21 cellular contexts compared by ENCODE assay signal in the genomic region with DNA sequence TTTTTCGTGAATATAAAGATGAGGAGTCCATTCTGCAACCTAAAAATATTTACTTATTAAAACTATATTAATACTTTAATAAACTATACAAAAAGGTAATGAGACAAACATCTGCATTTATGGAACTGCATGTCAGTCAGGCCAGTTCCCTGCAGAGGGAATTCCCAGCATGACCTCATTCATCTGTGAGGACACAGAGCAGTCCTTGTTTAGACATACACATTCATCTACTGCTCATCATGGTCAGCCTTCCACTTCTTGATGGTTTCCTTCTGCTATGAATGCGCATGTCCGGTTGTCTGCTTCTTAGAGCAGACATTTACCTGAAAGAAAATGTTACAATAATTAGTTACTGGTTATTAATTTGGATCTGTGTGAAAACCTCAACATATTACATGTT. TPM values are rescaled to one million over a fixed set of nuclear protein-coding genes. Genes with fewer than 3 reads are reported as not detected.
DNase-seq lines count a peak whose midpoint lies in the region; ATAC-seq and TF ChIP-seq lines count a peak whose summit lies in the region.
"Had no signal": no experiment of that assay in that cellular context is flagged by ENCODE, and none has a peak within 500 bp of the region (broad histone marks: within the 10 kb centered on the region; RNA-seq: fewer than 3 reads in every experiment).

No MANE protein-coding gene starts in this region.

- H3K4me1 ChIP-seq in upper lobe of right lung = peaks cover 22% of the 10 kb centered on the region

- H3K4me3 ChIP-seq in GM12865 (ENCODE audit: low read depth, low read length) = no peak overlapping the region
- no peak overlapping the region for H3K4me3 ChIP-seq in epithelial cell of esophagus (ENCODE audit: low read length)
- no peak overlapping the region for H3K4me3 ChIP-seq in upper lobe of right lung
- H3K4me3 ChIP-seq: SK-N-MC had no signal

- no peaks in the 10 kb centered on the region for H3K9me3 ChIP-seq in upper lobe of right lung

- intact Hi-C loops in upper lobe of right lung (cut with DNase I) = no loop called here

- peaks cover 29% of the 10 kb centered on the region for H3K36me3 ChIP-seq in upper lobe of right lung

- DNase-seq in GM12865 (ENCODE audit: low read depth) (peak; percentile 57), epithelial cell of esophagus (ENCODE audit: low read depth) (peak; percentile 40), putamen (ENCODE audit: low spot score) (peak; percentile 52), MV-4-11 (lab: John Stamatoyannopoulos, UW) (no peak), upper lobe of right lung (no peak)
- DNase-seq: activated CD4-positive, alpha-beta T cell treated with anti-CD3 and anti-CD28 coated beads, Interleukin-2, amount 10 ng/mL, durations not matched to agents 24 days and 14 days; activated CD8-positive, alpha-beta memory T cell treated with anti-CD3 and anti-CD28 coated beads, Interleukin-2, amount 10 ng/mL, durations not matched to agents 7 days and 5 days; activated naive CD4-positive, alpha-beta T cell treated with anti-CD3 and anti-CD28 coated beads, Interleukin-2, amount 50 U/mL, for 16 hours; glutamatergic neuron; NCI-H1048; NCI-H1930; NCI-H2227 treated with DMSO at 0.1 percent for 48 hours; NCI-H774; stimulated activated CD4-positive, alpha-beta T cell treated with anti-CD3 and anti-CD28 coated beads, Interleukin-1b, Interleukin-23, amount 100 ng/mL, for 48 hours had no signal

- H3K27me3 ChIP-seq in upper lobe of right lung = no peaks in the 10 kb centered on the region

- no peak for TF ChIP-seq CTCF in GM12865 (IDR thresholded peaks at IDR 0.05; ENCODE audit: insufficient read depth, low read depth, low read length, missing control alignments)
- no peak for TF ChIP-seq CTCF in epithelial cell of esophagus (IDR thresholded peaks at IDR 0.05; ENCODE audit: insufficient read depth, low read depth, low read length, missing control alignments)
- no peak for TF ChIP-seq CTCF in upper lobe of right lung (IDR thresholded peaks at IDR 0.05)

- H3K27ac ChIP-seq in upper lobe of right lung = no peak overlapping the region
- H3K27ac ChIP-seq: C4-2B, RWPE1, SK-N-MC, VCaP had no signal

- ATAC-seq in HG03342 (IDR thresholded peaks at IDR 0.05; ENCODE audit: unreplicated experiment) (peak; percentile 30), GM21825 (IDR thresholded peaks at IDR 0.05; ENCODE audit: unreplicated experiment) (no peak), upper lobe of right lung (no peak)
- ATAC-seq: activated CD8-positive, alpha-beta memory T cell treated with anti-CD3 and anti-CD28 coated beads, Interleukin-2, amount 10 ng/mL, durations not matched to agents 7 days and 5 days had no signal

RNA-seq across cellular contexts. Expression of gene ACTR8, which starts 3.3 kb away (rescaled TPM):
- 22.8 TPM for total RNA-seq in upper lobe of right lung

RNA-seq across cellular contexts. Expression of gene SELENOK, which starts 6.4 kb away (rescaled TPM):
- total RNA-seq in upper lobe of right lung = 44.5 TPM

RNA-seq across cellular contexts. Expression of gene IL17RB, which starts 38.9 kb away (rescaled TPM):
- total RNA-seq in upper lobe of right lung = 12.4 TPM
- total RNA-seq: myocyte had no signal

RNA-seq across cellular contexts. Expression of gene CHDH, which starts 39.0 kb away (rescaled TPM):
- 10.9 TPM for total RNA-seq in upper lobe of right lung

Comparison
In these comparisons a context has a peak if more than half of its experiments do, and no peak if none do; other contexts are left out.
1. DNase-seq: peak in GM12865 (single experiment), epithelial cell of esophagus (single experiment) and putamen (single experiment); none in MV-4-11 (single experiment) and upper lobe of right lung (single experiment).